Comparison of ENCODE assay signal across 17 cellular contexts in the genomic region with DNA sequence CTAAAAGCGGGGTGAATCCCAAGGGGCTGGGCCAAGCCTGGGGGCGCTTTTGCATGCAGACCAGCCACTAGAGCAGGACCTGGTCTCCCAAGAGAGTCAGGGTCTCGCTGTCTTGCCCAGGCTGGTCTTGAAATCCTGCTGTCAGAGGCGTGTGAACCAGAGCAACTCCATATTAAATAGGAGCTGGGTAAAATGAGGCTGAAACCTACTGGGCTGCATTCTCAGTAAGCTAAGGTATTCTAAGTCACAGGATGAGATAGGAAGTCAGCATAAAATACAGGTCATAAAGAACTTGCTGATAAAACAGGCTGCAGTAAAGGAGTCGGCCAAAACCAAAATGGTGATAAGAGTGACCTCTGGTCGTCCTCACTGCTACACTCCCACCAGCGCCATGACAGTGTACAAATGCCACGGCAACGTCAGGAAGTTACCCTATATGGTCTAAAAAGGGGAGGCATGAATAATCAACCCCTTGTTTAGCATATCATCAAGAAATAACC. TPM values are rescaled to one million over a fixed set of nuclear protein-coding genes. Genes with fewer than 3 reads are reported as not detected.
DNase-seq lines count a peak whose midpoint lies in the region; ATAC-seq, FAIRE-seq and TF ChIP-seq lines count a peak whose summit lies in the region.
"Had no signal": no experiment of that assay in that cellular context is flagged by ENCODE, and none has a peak within 500 bp of the region (broad histone marks: within the 10 kb centered on the region; RNA-seq: fewer than 3 reads in every experiment).

No MANE protein-coding gene starts in this region.

- H3K9ac ChIP-seq in astrocyte (ENCODE audit: low read length) (no peak overlapping the region), mucosa of rectum (ENCODE audit: low read depth in 1 of 2, low read length in 2 of 2) (no peak overlapping the region)

- no peak overlapping the region for H2AFZ ChIP-seq in astrocyte (ENCODE audit: low read depth, low read length)

- H3K36me3 Mint-ChIP-seq in astrocyte (ENCODE audit: low read depth, unreplicated experiment): no peaks in the 10 kb centered on the region
- H3K36me3 Mint-ChIP-seq: naive B cell; stimulated activated effector memory CD8-positive, alpha-beta T cell treated with anti-CD3 and anti-CD28 coated beads, Interleukin-12 subunit alpha, Interleukin-12 subunit beta, amount 100 ng/mL, for 72 hours had no signal

- no peaks in the 10 kb centered on the region for H3K79me2 ChIP-seq in astrocyte (ENCODE audit: insufficient read depth, low read length)

- peaks cover 4% of the 10 kb centered on the region for H3K9me3 Mint-ChIP-seq in astrocyte (ENCODE audit: unreplicated experiment)
- H3K9me3 Mint-ChIP-seq: activated naive CD4-positive, alpha-beta T cell treated with anti-CD3 and anti-CD28 coated beads for 36 hours; endodermal cell; naive B cell; stimulated activated effector memory CD8-positive, alpha-beta T cell treated with anti-CD3 and anti-CD28 coated beads, Interleukin-12 subunit alpha, Interleukin-12 subunit beta, amount 100 ng/mL, for 72 hours had no signal

- H3K27ac ChIP-seq in astrocyte (ENCODE audit: low read depth, low read length) (peak overlapping the region; percentile 28), mucosa of rectum (ENCODE audit: low read depth in 2 of 2, low read length in 2 of 2) (peak overlapping the region; percentile 21 to 69)
- H3K27ac ChIP-seq: C4-2B had no signal

- H3K4me1 ChIP-seq in astrocyte (ENCODE audit: insufficient read depth, low read length) (peaks cover 40% of the 10 kb centered on the region), mucosa of rectum (ENCODE audit: control insufficient read depth in 2 of 2, insufficient read depth in 2 of 2, low read length in 2 of 2) (peaks cover 5 to 9% of the 10 kb centered on the region in 2 donors)

- no peak for TF ChIP-seq POLR2A in GM12892 (IDR thresholded peaks at IDR 0.05; ENCODE audit: low read depth, low read length)

- no peaks in the 10 kb centered on the region for H3K27me3 Mint-ChIP-seq in astrocyte (ENCODE audit: low read depth, unreplicated experiment)

- H3K27me3 ChIP-seq in astrocyte (ENCODE audit: insufficient read depth, low read length): no peaks in the 10 kb centered on the region
- no peaks in the 10 kb centered on the region for H3K27me3 ChIP-seq in mucosa of rectum (ENCODE audit: control insufficient read depth in 2 of 2, insufficient read depth in 2 of 2, low read length in 2 of 2)

- H4K20me1 ChIP-seq in astrocyte (ENCODE audit: insufficient read depth, low read length): no peaks in the 10 kb centered on the region

- H3K4me2 ChIP-seq in astrocyte (ENCODE audit: low read length): peak overlapping the region; percentile 77

- ATAC-seq in HG02798 (IDR thresholded peaks at IDR 0.05; ENCODE audit: poor library complexity, unreplicated experiment) (no peak), GM19324 (IDR thresholded peaks at IDR 0.05; ENCODE audit: low FRiP score, unreplicated experiment) (no peak), GM21423 (IDR thresholded peaks at IDR 0.05; ENCODE audit: unreplicated experiment) (no peak)

- H3K27ac Mint-ChIP-seq in astrocyte (ENCODE audit: unreplicated experiment): peak overlapping the region; percentile 64
- H3K27ac Mint-ChIP-seq: activated naive CD4-positive, alpha-beta T cell treated with anti-CD3 and anti-CD28 coated beads for 36 hours; endodermal cell; stimulated activated effector memory CD8-positive, alpha-beta T cell treated with anti-CD3 and anti-CD28 coated beads, Interleukin-12 subunit alpha, Interleukin-12 subunit beta, amount 100 ng/mL, for 72 hours had no signal

- FAIRE-seq in GM12892 (lab: Jason Lieb, UNC) (peak; percentile 36), astrocyte (lab: Jason Lieb, UNC) (no peak)
- FAIRE-seq: bronchial epithelial cell had no signal

- no peak for TF ChIP-seq CTCF in astrocyte (IDR thresholded peaks at IDR 0.05; ENCODE audit: insufficient read depth, low read depth, low read length)

- peaks cover 36% of the 10 kb centered on the region for H3K4me1 Mint-ChIP-seq in astrocyte (ENCODE audit: low read depth, unreplicated experiment)

- H3K36me3 ChIP-seq in astrocyte (ENCODE audit: insufficient read depth, low read length) (no peaks in the 10 kb centered on the region), mucosa of rectum (ENCODE audit: control insufficient read depth in 2 of 2, insufficient read depth in 2 of 2, low read length in 2 of 2) (no peaks in the 10 kb centered on the region)

- H3K9me3 ChIP-seq in astrocyte (ENCODE audit: insufficient read depth, low read depth, low read length) (no peaks in the 10 kb centered on the region), mucosa of rectum (ENCODE audit: control insufficient read depth in 2 of 2, low read length in 2 of 2) (no peaks in the 10 kb centered on the region)

- DNase-seq in GM12892 (ENCODE audit: insufficient read length) (no peak), M059J (ENCODE audit: low read depth) (peak; percentile 38), astrocyte (ENCODE audit: low read depth) (peak; percentile 34), NCI-H2196 treated with DMSO at 0.1 percent for 48 hours (lab: John Stamatoyannopoulos, UW; ENCODE audit: unreplicated experiment) (no peak)
- DNase-seq: naive B cell, NCI-H187 treated with DMSO at 0.1 percent for 48 hours, NCI-H748 treated with DMSO at 0.1 percent for 48 hours, SIG-M5 had no signal

- H3K4me3 Mint-ChIP-seq in astrocyte (ENCODE audit: unreplicated experiment): no peak overlapping the region
- H3K4me3 Mint-ChIP-seq: activated naive CD4-positive, alpha-beta T cell treated with anti-CD3 and anti-CD28 coated beads for 36 hours; endodermal cell; stimulated activated effector memory CD8-positive, alpha-beta T cell treated with anti-CD3 and anti-CD28 coated beads, Interleukin-12 subunit alpha, Interleukin-12 subunit beta, amount 100 ng/mL, for 72 hours had no signal

- H3K4me3 ChIP-seq in astrocyte (ENCODE audit: insufficient read depth, low read depth, low read length): no peak overlapping the region
- H3K4me3 ChIP-seq in mucosa of rectum (ENCODE audit: low read length in 2 of 2): peak overlapping the region in 1 of 2 donors; percentile 49

RNA-seq across cellular contexts. Expression of a gene that starts 13.5 kb away (rescaled TPM):
- polyA plus RNA-seq in GM12892 (2012; ENCODE audit: missing spikeins): 2.2 TPM
- total RNA-seq in M059J (2014; rRNA removed; shearing (Covaris generic)): 5.4 and 8.3 TPM in 2 replicates
- total RNA-seq in astrocyte: 2.4 and 2.7 TPM in 2 replicates
- total RNA-seq: bronchial epithelial cell, endodermal cell had no signal

RNA-seq across cellular contexts. Expression of a gene that starts 18.9 kb away (rescaled TPM):
- polyA plus RNA-seq in GM12892 (2012; ENCODE audit: missing spikeins): 26.0 TPM
- total RNA-seq in M059J (2014; rRNA removed; shearing (Covaris generic)): 24.5 and 42.4 TPM in 2 replicates
- 33.5 and 34.3 TPM in 2 replicates for total RNA-seq in astrocyte

Comparison
In these comparisons a context has a peak if more than half of its experiments do, and no peak if none do; other contexts are left out.
1. DNase-seq: peak in M059J (single experiment) and astrocyte (single experiment); none in GM12892 (single experiment) and NCI-H2196 treated with DMSO at 0.1 percent for 48 hours (single experiment).